21 cellular contexts compared by ENCODE assay signal in genomic region chr1:52063192-52063591, GRCh38.
"Had no signal": no experiment of that assay in that cellular context is flagged by ENCODE, and none has a peak within 500 bp of the region (broad histone marks: within the 10 kb centered on the region; RNA-seq: fewer than 3 reads in every experiment).

No MANE protein-coding gene starts in this region.

- H3K9me3 ChIP-seq: esophagus muscularis mucosa, gastroesophageal sphincter, psoas muscle, sigmoid colon, stomach, thoracic aorta, transverse colon had no signal

- H3K9me3 Mint-ChIP-seq: immature natural killer cell, naive B cell, nephron had no signal

- FAIRE-seq: keratinocyte had no signal

- H3K27ac Mint-ChIP-seq: immature natural killer cell had no signal

- H3K4me3 Mint-ChIP-seq: immature natural killer cell, naive B cell, nephron had no signal

- H3K27me3 ChIP-seq: esophagus muscularis mucosa, gastroesophageal sphincter, sigmoid colon, stomach, transverse colon had no signal

- H3K4me3 ChIP-seq: esophagus muscularis mucosa, gastroesophageal sphincter, psoas muscle, sigmoid colon, skin epidermis, stomach, thoracic aorta, transverse colon had no signal

- ATAC-seq: gastroesophageal sphincter, psoas muscle had no signal

- H3K27me3 Mint-ChIP-seq: naive B cell had no signal

- H3K27ac ChIP-seq: epithelial cell of prostate, esophagus muscularis mucosa, gastroesophageal sphincter, psoas muscle, sigmoid colon, skin epidermis, stomach, thoracic aorta, transverse colon had no signal

- DNase-seq: cortex of kidney; effector memory CD4-positive, alpha-beta T cell; glutamatergic neuron; immature natural killer cell; mesendoderm; naive B cell; psoas muscle; sigmoid colon; stimulated activated CD4-positive, alpha-beta T cell treated with anti-CD3 and anti-CD28 coated beads, Interleukin-2, amount 100 ng/mL, for 24 hours; stimulated activated CD4-positive, alpha-beta T cell treated with anti-CD3 and anti-CD28 coated beads, Interleukin-4, amount 100 ng/mL, for 4 hours; stimulated activated naive CD4-positive, alpha-beta T cell; stomach; substantia nigra; transverse colon had no signal
